In genomic region chr17:48100160-48100559, GRCh38 we compare ENCODE assay signal across 8 cellular contexts. TPM values are rescaled to one million over a fixed set of nuclear protein-coding genes. Genes with fewer than 3 reads are reported as not detected.
DNase-seq lines count a peak whose midpoint lies in the region; ATAC-seq and TF ChIP-seq lines count a peak whose summit lies in the region.

No MANE protein-coding gene starts in this region.

- TF ChIP-seq EP300 in tibial nerve (IDR thresholded peaks at IDR 0.05): no peak

- no peak for TF ChIP-seq POLR2A in adrenal gland (IDR thresholded peaks at IDR 0.05)
- no peak for TF ChIP-seq POLR2A in tibial nerve (IDR thresholded peaks at IDR 0.05)

- no peak overlapping the region for H3K27ac Mint-ChIP-seq in activated T-cell treated with anti-CD3 and anti-CD28 coated beads, Interleukin-2, amount 50 U/mL, for 72 hours

- intact Hi-C loops in adrenal gland (cut with DNase I): no loop called here

- H3K9me3 Mint-ChIP-seq in activated T-cell treated with anti-CD3 and anti-CD28 coated beads, Interleukin-2, amount 50 U/mL, for 72 hours: peaks cover 3 to 5% of the 10 kb centered on the region in 2 donors

- H3K4me1 Mint-ChIP-seq in activated T-cell treated with anti-CD3 and anti-CD28 coated beads, Interleukin-2, amount 50 U/mL, for 72 hours (ENCODE audit: low read depth): peaks cover 63% of the 10 kb centered on the region

- peaks cover 0 to 18% of the 10 kb centered on the region in 2 donors for H3K4me1 ChIP-seq in adrenal gland (replicated peaks in 1 of 2)
- H3K4me1 ChIP-seq in tibial nerve: peaks cover 0 to 36% (median 6%) of the 10 kb centered on the region in 4 donors

- H3K27me3 ChIP-seq in adrenal gland: no peaks in the 10 kb centered on the region
- no peaks in the 10 kb centered on the region for H3K27me3 ChIP-seq in tibial nerve

- peak overlapping the region; percentile 91 to 100 for H3K4me3 Mint-ChIP-seq in activated T-cell treated with anti-CD3 and anti-CD28 coated beads, Interleukin-2, amount 50 U/mL, for 72 hours

- H3K27ac ChIP-seq in adrenal gland: peak overlapping the region in 3 of 5 donors; percentile 72 to 86 (median 82)
- H3K27ac ChIP-seq in tibial nerve: peak overlapping the region in 2 of 4 donors; percentile 91 to 94

- H3K36me3 ChIP-seq in adrenal gland (replicated peaks in 1 of 2) (no peaks in the 10 kb centered on the region), tibial nerve (no peaks in the 10 kb centered on the region)

- TF ChIP-seq CTCF in adrenal gland (IDR thresholded peaks at IDR 0.05) (no peak), tibial nerve (IDR thresholded peaks at IDR 0.05) (no peak)

- peaks cover 7 to 9% of the 10 kb centered on the region in 2 donors for H3K36me3 Mint-ChIP-seq in activated T-cell treated with anti-CD3 and anti-CD28 coated beads, Interleukin-2, amount 50 U/mL, for 72 hours (ENCODE audit: insufficient read depth in 2 of 2)

- H3K4me3 ChIP-seq in adrenal gland: peak overlapping the region in 2 of 4 donors; percentile 76 to 82
- peak overlapping the region; percentile 77 to 98 (median 96) for H3K4me3 ChIP-seq in tibial nerve

- no peak for ATAC-seq in activated T-cell treated with anti-CD3 and anti-CD28 coated beads, Interleukin-2, amount 50 U/mL, for 72 hours (replicated peaks in 1 of 2)
- ATAC-seq in HG03460 (IDR thresholded peaks at IDR 0.05; ENCODE audit: unreplicated experiment): no peak

- WGBS in adrenal gland, 4 donors: 38 to 47% (median 41%) methylated on average over 10 of the region's 10 CpGs
- WGBS in tibial nerve, 2 donors: 29 to 33% methylated on average over 10 of the region's 10 CpGs

- DNase-seq in activated T-cell treated with anti-CD3 and anti-CD28 coated beads, Interleukin-2, amount 50 U/mL, for 72 hours: no peak
- no peak for DNase-seq in activated T-cell treated with anti-CD3 and anti-CD28 coated beads, Interleukin-2, amount 50 U/mL, for 48 hours
- DNase-seq in adrenal gland (no peak), kidney tubule cell (ENCODE audit: low spot score) (peak; percentile 65), tibial nerve (ENCODE audit: low spot score in 2 of 2) (no peak), ureter (ENCODE audit: low spot score) (no peak), superior temporal gyrus (ENCODE audit: extremely low spot score) (no peak)

- H3K9me3 ChIP-seq in adrenal gland (replicated peaks in 1 of 3) (no peaks in the 10 kb centered on the region), tibial nerve (no peaks in the 10 kb centered on the region)

- no peaks in the 10 kb centered on the region for H3K27me3 Mint-ChIP-seq in activated T-cell treated with anti-CD3 and anti-CD28 coated beads, Interleukin-2, amount 50 U/mL, for 72 hours (ENCODE audit: low read depth)

RNA-seq across cellular contexts. Expression of gene CBX1, which starts 1.1 kb away (rescaled TPM):
- 10 to 100 TPM; 47.0 to 62.3 TPM for total RNA-seq in activated T-cell treated with anti-CD3 and anti-CD28 coated beads, Interleukin-2, amount 50 U/mL, for 72 hours
- total RNA-seq in adrenal gland (10 to 100 TPM; 28.5 to 56.3 (median 37.7) TPM), tibial nerve (10 to 100 TPM; 24.0 to 59.0 (median 28.9) TPM), ureter (29.3 TPM)
- polyA plus RNA-seq in adrenal gland: 10 to 100 TPM; 13.2 to 49.9 (median 28.6) TPM

RNA-seq across cellular contexts. Expression of gene SNX11, which starts 7.4 kb away (rescaled TPM):
- 10 to 100 TPM; 30.5 to 30.6 TPM for total RNA-seq in activated T-cell treated with anti-CD3 and anti-CD28 coated beads, Interleukin-2, amount 50 U/mL, for 72 hours
- total RNA-seq in adrenal gland: 10 to 100 TPM in 7 of 8 donors, 1 to 10 TPM in 1; 6.7 to 29.9 (median 19.0) TPM
- 10 to 100 TPM in 2 of 3 donors, 1 to 10 TPM in 1; 8.9 to 12.9 (median 12.9) TPM for polyA plus RNA-seq in adrenal gland
- 10 to 100 TPM; 10.0 to 17.2 (median 16.2) TPM for total RNA-seq in tibial nerve
- 24.3 TPM for total RNA-seq in ureter

RNA-seq across cellular contexts. Expression of gene NFE2L1, which starts 52.0 kb away (rescaled TPM):
- 100 to 1,000 TPM; 214 to 237 TPM for total RNA-seq in activated T-cell treated with anti-CD3 and anti-CD28 coated beads, Interleukin-2, amount 50 U/mL, for 72 hours
- total RNA-seq in adrenal gland (100 to 1,000 TPM; 150 to 432 (median 283) TPM), tibial nerve (100 to 1,000 TPM; 216 to 327 (median 255) TPM), ureter (143 TPM)
- polyA plus RNA-seq in adrenal gland: 100 to 1,000 TPM in 2 of 3 donors, 10 to 100 TPM in 1; 77.9 to 403 (median 164) TPM
